8 cellular contexts compared by ENCODE assay signal in genomic region chr13:107867701-107868661, GRCh38.
DNase-seq lines count a peak whose midpoint lies in the region; ATAC-seq and TF ChIP-seq lines count a peak whose summit lies in the region.

No MANE protein-coding gene starts in this region.

- H3K27me3 Mint-ChIP-seq in endodermal cell (ENCODE audit: insufficient read depth), result peaks cover 30% of the 10 kb centered on the region
- H3K27me3 Mint-ChIP-seq in naive thymus-derived CD4-positive, alpha-beta T cell, result peaks cover 42 to 65% (median 50%) of the 10 kb centered on the region in 5 donors

- DNase-seq in AG04450 (ENCODE audit: low read depth, low spot score) (no peak), HAP-1 (ENCODE audit: low spot score in 2 of 2) (peak; percentile 49 to 64), RWPE2 (ENCODE audit: low spot score) (no peak), endodermal cell (peak; percentile 89), OCI-LY7 (ENCODE audit: low spot score) (no peak)
- no peak for DNase-seq in naive thymus-derived CD4-positive, alpha-beta T cell

- no peak overlapping the region for H3K4me2 ChIP-seq in OCI-LY7 (ENCODE audit: low read length)

- H3K4me1 ChIP-seq in HAP-1 (no peaks in the 10 kb centered on the region), RWPE2 (ENCODE audit: insufficient read depth, poor library complexity, severe bottlenecking) (no peaks in the 10 kb centered on the region), endodermal cell (ENCODE audit: control insufficient read depth, insufficient read depth, low read length) (peaks cover 4% of the 10 kb centered on the region), OCI-LY7 (ENCODE audit: insufficient read depth, low read length, poor library complexity, severe bottlenecking) (no peaks in the 10 kb centered on the region)
- H3K4me1 ChIP-seq in naive thymus-derived CD4-positive, alpha-beta T cell (ENCODE audit: control insufficient read depth in 2 of 2, insufficient read depth in 2 of 2, low read length in 2 of 2), result no peaks in the 10 kb centered on the region

- TF ChIP-seq CTCF in AG04450 (IDR thresholded peaks at IDR 0.05; ENCODE audit: low read depth, low read length), result peak; percentile 73
- peak; percentile 60 for TF ChIP-seq CTCF in RWPE2 (IDR thresholded peaks at IDR 0.05; ENCODE audit: poor library complexity, severe bottlenecking)
- peak; percentile 80 for TF ChIP-seq CTCF in endodermal cell (conservative IDR thresholded peaks at IDR 0.05)
- no peak for TF ChIP-seq CTCF in OCI-LY7 (conservative IDR thresholded peaks at IDR 0.05; ENCODE audit: low read length)

- CTCF ChIA-PET in AG04450 (lab: Charles Lee), result interaction anchor here (1.0 to 1.4 kb wide), 4 partner anchors 127 to 495 kb away, joined by 3 to 5 read pairs (median 3); no protein-coding TSS in a partner anchor
- CTCF ChIA-PET in naive thymus-derived CD4-positive, alpha-beta T cell (lab: Charles Lee), result no interaction called here
- CTCF ChIA-PET in OCI-LY7 (lab: Charles Lee; ENCODE audit: unreplicated experiment), result no interaction called here

- H3K36me3 ChIP-seq in HAP-1 (replicated peaks) (no peaks in the 10 kb centered on the region), RWPE2 (ENCODE audit: low read depth) (no peaks in the 10 kb centered on the region), endodermal cell (ENCODE audit: control insufficient read depth, insufficient read depth, low read length) (no peaks in the 10 kb centered on the region), OCI-LY7 (ENCODE audit: insufficient read depth, low read length) (no peaks in the 10 kb centered on the region)
- no peaks in the 10 kb centered on the region for H3K36me3 ChIP-seq in naive thymus-derived CD4-positive, alpha-beta T cell (ENCODE audit: control insufficient read depth in 2 of 3, insufficient read depth in 3 of 3, low read length in 3 of 3)

- H3K27me3 ChIP-seq in AG04450 (ENCODE audit: control insufficient read depth, insufficient read depth, low read length) (no peaks in the 10 kb centered on the region), HAP-1 (ENCODE audit: low read depth) (peaks cover 32% of the 10 kb centered on the region), RWPE2 (ENCODE audit: insufficient read depth, poor library complexity, severe bottlenecking) (peaks cover 61% of the 10 kb centered on the region), endodermal cell (ENCODE audit: control insufficient read depth, insufficient read depth, low read length, poor library complexity, severe bottlenecking) (peaks cover 40% of the 10 kb centered on the region)
- peaks cover 0 to 10% of the 10 kb centered on the region in 2 donors for H3K27me3 ChIP-seq in naive thymus-derived CD4-positive, alpha-beta T cell (ENCODE audit: control insufficient read depth in 2 of 2, insufficient read depth in 2 of 2, low read length in 2 of 2)

- peak; percentile 58 for ATAC-seq in RWPE2 (ENCODE audit: low read depth)
- no peak for ATAC-seq in naive thymus-derived CD4-positive, alpha-beta T cell
- ATAC-seq in GM21529 (IDR thresholded peaks at IDR 0.05; ENCODE audit: unreplicated experiment), result no peak
- no peak for ATAC-seq in GM21619 (IDR thresholded peaks at IDR 0.05; ENCODE audit: unreplicated experiment)

- H4K20me1 ChIP-seq in OCI-LY7 (ENCODE audit: insufficient read depth, low read length), result no peaks in the 10 kb centered on the region

- H2AFZ ChIP-seq in OCI-LY7 (ENCODE audit: low read length), result no peak overlapping the region

- POLR2A ChIA-PET in AG04450 (lab: Yijun Ruan, JAX), result interaction anchor here (0.6 to 0.9 kb wide), 3 partner anchors 39 to 491 kb away, joined by 3 to 8 read pairs (median 3); no protein-coding TSS in a partner anchor
- POLR2A ChIA-PET in naive thymus-derived CD4-positive, alpha-beta T cell (lab: Charles Lee), result no interaction called here
- POLR2A ChIA-PET in OCI-LY7 (lab: Charles Lee), result no interaction called here

- H3K4me3 Mint-ChIP-seq in endodermal cell, result peak overlapping the region; percentile 81
- peak overlapping the region in 7 of 10 donors; percentile 29 to 70 (median 60) for H3K4me3 Mint-ChIP-seq in naive thymus-derived CD4-positive, alpha-beta T cell

- in situ Hi-C loops in HAP-1 (cut with MboI; ENCODE audit: low sequenced_read_pairs), result no loop called here

- H3K9me3 ChIP-seq in AG04450 (ENCODE audit: control insufficient read depth, insufficient read depth, low read length) (no peaks in the 10 kb centered on the region), HAP-1 (no peaks in the 10 kb centered on the region), RWPE2 (ENCODE audit: severe bottlenecking) (peaks cover 10% of the 10 kb centered on the region), endodermal cell (ENCODE audit: control insufficient read depth, low read length) (no peaks in the 10 kb centered on the region), OCI-LY7 (ENCODE audit: low read length) (no peaks in the 10 kb centered on the region)
- no peaks in the 10 kb centered on the region for H3K9me3 ChIP-seq in naive thymus-derived CD4-positive, alpha-beta T cell (ENCODE audit: control insufficient read depth in 2 of 3, low read length in 3 of 3)

- H3K9ac ChIP-seq in endodermal cell (ENCODE audit: extremely low read depth, low read length, poor library complexity, severe bottlenecking), result no peak overlapping the region

- H3K36me3 Mint-ChIP-seq in endodermal cell (ENCODE audit: low read depth), result no peaks in the 10 kb centered on the region
- peaks cover 0 to 13% (median 0%) of the 10 kb centered on the region in 5 donors for H3K36me3 Mint-ChIP-seq in naive thymus-derived CD4-positive, alpha-beta T cell

- no peaks in the 10 kb centered on the region for H3K9me3 Mint-ChIP-seq in endodermal cell
- peaks cover 2 to 28% (median 12%) of the 10 kb centered on the region in 11 donors for H3K9me3 Mint-ChIP-seq in naive thymus-derived CD4-positive, alpha-beta T cell

- H3K9me2 ChIP-seq in OCI-LY7 (ENCODE audit: insufficient read depth, low read length), result no peaks in the 10 kb centered on the region

- 0 to 1% methylated on average over 37 to 81 of the region's 81 CpGs for WGBS in endodermal cell (ENCODE audit: insufficient coverage in 1 of 2, insufficient read length in 1 of 2), 2 experiments

- peaks cover 20% of the 10 kb centered on the region for H3K4me1 Mint-ChIP-seq in endodermal cell
- peaks cover 0 to 24% (median 15%) of the 10 kb centered on the region in 7 donors for H3K4me1 Mint-ChIP-seq in naive thymus-derived CD4-positive, alpha-beta T cell

- H3K27ac ChIP-seq in AG04450 (ENCODE audit: low read depth, low read length) (peak overlapping the region; percentile 39), RWPE2 (ENCODE audit: poor library complexity, severe bottlenecking) (no peak overlapping the region), endodermal cell (ENCODE audit: low read depth, low read length) (no peak overlapping the region), OCI-LY7 (ENCODE audit: low read depth, low read length, poor library complexity, severe bottlenecking) (no peak overlapping the region)
- H3K27ac ChIP-seq in naive thymus-derived CD4-positive, alpha-beta T cell (ENCODE audit: low read depth, low read length), result no peak overlapping the region

- no TSS peak for BruUV-seq in OCI-LY7 (replicated peaks; lab: Mats Ljungman, UMichigan)

- no peaks in the 10 kb centered on the region for H3K79me2 ChIP-seq in OCI-LY7 (ENCODE audit: insufficient read depth, low read depth, low read length)

- intact Hi-C loops in naive thymus-derived CD4-positive, alpha-beta T cell (cut with micrococcal nuclease), result no loop called here
- intact Hi-C loops in OCI-LY7 (cut with micrococcal nuclease; ENCODE audit: unreplicated experiment), result no loop called here

- H3K4me3 ChIP-seq in AG04450 (ENCODE audit: low read depth, low read length) (peak overlapping the region; percentile 79), HAP-1 (peak overlapping the region; percentile 37), RWPE2 (ENCODE audit: severe bottlenecking) (peak overlapping the region; percentile 7), endodermal cell (ENCODE audit: low read length) (peak overlapping the region; percentile 85), OCI-LY7 (ENCODE audit: low read depth, low read length, poor library complexity, severe bottlenecking) (no peak overlapping the region)
- no peak overlapping the region for H3K4me3 ChIP-seq in naive thymus-derived CD4-positive, alpha-beta T cell (ENCODE audit: low read length)

- H3K27ac Mint-ChIP-seq in endodermal cell, result peak overlapping the region; percentile 74
- H3K27ac Mint-ChIP-seq in naive thymus-derived CD4-positive, alpha-beta T cell, result no peak overlapping the region

Comparison
In these comparisons a context has a peak if more than half of its experiments do, and no peak if none do; other contexts are left out.
1. DNase-seq: peak in HAP-1 (2 of 2) and endodermal cell (single experiment); none in AG04450 (single experiment), RWPE2 (single experiment), naive thymus-derived CD4-positive, alpha-beta T cell (0 of 9) and OCI-LY7 (single experiment).
2. H3K4me3 ChIP-seq: peak in AG04450 (single experiment), HAP-1 (single experiment), RWPE2 (single experiment) and endodermal cell (single experiment); none in naive thymus-derived CD4-positive, alpha-beta T cell (single experiment) and OCI-LY7 (single experiment).